ENCODE assay signal across 8 cellular contexts in the genomic region with DNA sequence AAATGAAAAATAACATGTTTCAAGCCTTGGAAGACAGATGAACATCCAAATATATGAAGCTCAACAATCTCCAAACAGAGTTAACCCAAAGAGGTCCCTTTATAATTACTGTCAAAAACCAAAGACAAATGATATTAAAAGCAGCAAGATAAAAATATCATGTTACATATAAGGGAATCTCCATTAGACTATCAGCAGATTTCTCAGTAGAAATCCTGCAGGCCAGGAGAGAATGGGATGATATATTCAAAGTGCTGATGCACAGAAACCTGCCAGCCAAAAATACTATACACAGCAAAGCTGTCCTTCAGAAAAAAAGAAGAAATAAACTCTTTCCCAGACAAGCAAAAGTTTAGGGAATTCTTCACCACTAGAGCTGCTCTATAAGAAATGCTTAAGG.
"Had no signal": no experiment of that assay in that cellular context is flagged by ENCODE, and none has a peak within 500 bp of the region (broad histone marks: within the 10 kb centered on the region; RNA-seq: fewer than 3 reads in every experiment).

No MANE protein-coding gene starts in this region.

- H3K4me2 ChIP-seq: KMS-11 had no signal

- H3K27ac ChIP-seq: KMS-11 had no signal

- H3K4me3 ChIP-seq: HAP-1 had no signal

- H3K4me1 ChIP-seq: HAP-1 had no signal

- DNase-seq: GOT3, H7, HFFc6, Karpas-422, KBM-7 had no signal

- H3K4me3 Mint-ChIP-seq: HFFc6, IgD-negative memory B cell had no signal

- H3K4me1 Mint-ChIP-seq: IgD-negative memory B cell had no signal

- H3K9ac ChIP-seq: KMS-11 had no signal

- H3K27me3 Mint-ChIP-seq: IgD-negative memory B cell had no signal

- H3K9me3 ChIP-seq: HAP-1 had no signal

- H3K27ac Mint-ChIP-seq: HFFc6, IgD-negative memory B cell had no signal
